Comparison of ENCODE assay signal across 8 cellular contexts in genomic region chr14:76977793-76978730, GRCh38. TPM values are rescaled to one million over a fixed set of nuclear protein-coding genes. Genes with fewer than 3 reads are reported as not detected.
A peak's percentile ranks its signal among the peaks of the same experiment; 100 is the strongest.
DNase-seq lines count a peak whose midpoint lies in the region; ATAC-seq, FAIRE-seq and TF ChIP-seq lines count a peak whose summit lies in the region.

No MANE protein-coding gene starts in this region.

- DNase-seq in D341Med (ENCODE audit: low spot score) = peak; percentile 10
- peak; percentile 52 for DNase-seq in NCI-H1694 (lab: John Stamatoyannopoulos, UW)
- peak; percentile 77 for DNase-seq in activated T-cell treated with anti-CD3 and anti-CD28 coated beads for 24 hours (ENCODE audit: low read depth)
- peak; percentile 33 for DNase-seq in foreskin melanocyte
- DNase-seq in smooth muscle cell (lab: John Stamatoyannopoulos, UW; ENCODE audit: unreplicated experiment) = peak; percentile 55
- no peak for DNase-seq in RCC 7860 (ENCODE audit: low spot score)
- DNase-seq in NCI-H187 (lab: John Stamatoyannopoulos, UW) = no peak

- no peaks in the 10 kb centered on the region for H3F3A ChIP-seq in smooth muscle cell (ENCODE audit: low read depth)

- H3K36me3 ChIP-seq in smooth muscle cell (ENCODE audit: low read depth) = no peaks in the 10 kb centered on the region

- no peaks in the 10 kb centered on the region for H3K79me2 ChIP-seq in smooth muscle cell (ENCODE audit: low read depth)

- no peaks in the 10 kb centered on the region for H3K4me1 ChIP-seq in smooth muscle cell (ENCODE audit: low read depth)

- H3K27me3 ChIP-seq in smooth muscle cell (ENCODE audit: low read depth) = no peaks in the 10 kb centered on the region

- no peak overlapping the region for H3K4me3 ChIP-seq in smooth muscle cell

- H3K9me3 ChIP-seq in smooth muscle cell (replicated peaks; ENCODE audit: low read depth) = no peaks in the 10 kb centered on the region

- no peak for TF ChIP-seq CTCF in smooth muscle cell (IDR thresholded peaks at IDR 0.05; ENCODE audit: borderline replicate concordance, insufficient read depth, poor library complexity, severe bottlenecking)

- peak; percentile 88 for ATAC-seq in GM21737 (IDR thresholded peaks at IDR 0.05; ENCODE audit: unreplicated experiment)

- H2AFZ ChIP-seq in smooth muscle cell (ENCODE audit: low read depth) = no peak overlapping the region

- 36% methylated on average over 11 of the region's 15 CpGs for WGBS in smooth muscle cell (ENCODE audit: low lambda C conversion rate)

- peak overlapping the region; percentile 14 for H3K4me2 ChIP-seq in smooth muscle cell

- FAIRE-seq in RCC 7860 (lab: Jason Lieb, UNC) = no peak

- H4K20me1 ChIP-seq in smooth muscle cell (ENCODE audit: low read depth) = no peaks in the 10 kb centered on the region

- H3K27ac ChIP-seq in smooth muscle cell (ENCODE audit: low read depth) = peak overlapping the region; percentile 83

- peak overlapping the region; percentile 72 for H3K9ac ChIP-seq in smooth muscle cell (ENCODE audit: low read depth)

RNA-seq across cellular contexts. Expression of gene IRF2BPL, which starts 50.4 kb away (rescaled TPM):
- total RNA-seq in smooth muscle cell = 33.2 and 33.9 TPM in 2 replicates
- 58.0 and 66.3 TPM in 2 replicates for polyA plus RNA-seq in smooth muscle cell

Comparison
In these comparisons a context has a peak if more than half of its experiments do, and no peak if none do; other contexts are left out.
1. DNase-seq: peak in D341Med (single experiment), NCI-H1694 (single experiment), activated T-cell treated with anti-CD3 and anti-CD28 coated beads for 24 hours (single experiment), foreskin melanocyte (single experiment) and smooth muscle cell (single experiment); none in RCC 7860 (single experiment) and NCI-H187 (0 of 2).